ENCODE assay signal across 8 cellular contexts in the genomic region with DNA sequence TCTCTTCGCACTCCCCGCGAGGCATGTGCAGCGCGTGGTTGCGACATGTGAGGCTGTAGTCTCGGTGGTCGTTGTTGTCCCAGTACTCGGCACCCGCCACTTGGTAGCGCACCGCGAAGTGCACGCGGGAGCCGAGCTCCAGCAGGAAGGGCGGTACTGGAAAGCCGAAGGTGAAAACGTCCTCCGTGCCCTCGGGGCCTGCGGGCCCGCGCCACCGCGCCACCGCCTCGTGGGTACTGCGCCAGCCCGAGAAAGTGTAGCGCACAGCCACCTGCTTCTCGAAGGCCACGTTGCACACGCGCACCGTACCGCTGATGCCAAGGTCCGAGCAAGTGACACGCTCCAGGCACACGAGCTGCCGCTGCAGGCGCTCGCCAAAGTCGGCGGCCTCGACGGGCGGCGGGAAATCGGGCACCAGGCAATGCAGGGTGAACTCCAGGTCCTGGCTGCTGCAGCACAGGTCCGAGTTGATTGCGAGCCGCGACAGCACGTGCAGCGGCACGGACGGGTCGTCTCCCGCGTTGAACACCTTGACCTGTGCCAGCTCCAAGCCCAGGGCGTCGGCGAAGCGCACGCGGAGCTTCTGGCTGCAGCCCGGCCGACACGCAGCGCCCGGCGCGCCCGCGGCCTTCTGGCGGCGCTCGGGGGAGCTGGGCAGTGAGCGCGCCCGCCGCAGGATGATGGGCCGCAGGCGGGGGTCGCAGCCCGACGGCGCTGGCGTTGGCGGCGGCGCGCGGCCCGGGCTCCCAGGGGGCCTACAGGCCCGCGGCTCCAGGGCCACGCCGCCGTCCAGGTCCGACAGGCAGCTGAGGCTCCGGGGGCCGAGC. TPM values are rescaled to one million over a fixed set of nuclear protein-coding genes. Genes with fewer than 3 reads are reported as not detected.
A peak's percentile ranks its signal among the peaks of the same experiment; 100 is the strongest.
DNase-seq lines count a peak whose midpoint lies in the region; ATAC-seq and TF ChIP-seq lines count a peak whose summit lies in the region.

No MANE protein-coding gene starts in this region.

- TF ChIP-seq CTCF in mammary epithelial cell (conservative IDR thresholded peaks at IDR 0.05 in 1 of 2, IDR thresholded peaks at IDR 0.05 in 1 of 2; ENCODE audit: extremely low read depth in 1 of 2, insufficient read depth in 1 of 2, low read depth in 1 of 2, low read length in 2 of 2) = no peak
- TF ChIP-seq CTCF in liver (IDR thresholded peaks at IDR 0.05; ENCODE audit: low read depth, low read length, missing input control) = no peak
- TF ChIP-seq CTCF in tibial nerve (IDR thresholded peaks at IDR 0.05) = no peak

- no peak for DNase-seq in mammary epithelial cell
- no peak for DNase-seq in tibial nerve (ENCODE audit: low spot score in 2 of 2)
- DNase-seq in G401 (ENCODE audit: low spot score) = no peak
- DNase-seq in LoVo (ENCODE audit: low spot score) = no peak
- no peak for DNase-seq in NCI-H774 (lab: John Stamatoyannopoulos, UW)

- no peak for TF ChIP-seq EP300 in tibial nerve (IDR thresholded peaks at IDR 0.05)

- peaks cover 19% of the 10 kb centered on the region for H3K36me3 ChIP-seq in HUES6 (ENCODE audit: control insufficient read depth, insufficient read depth, low read length)
- H3K36me3 ChIP-seq in mammary epithelial cell (ENCODE audit: insufficient read depth, low read length) = peaks cover 11% of the 10 kb centered on the region
- peaks cover 0 to 4% (median 2%) of the 10 kb centered on the region in 4 donors for H3K36me3 ChIP-seq in liver (ENCODE audit: control insufficient read depth in 4 of 4, insufficient read depth in 3 of 4, low read depth in 1 of 4, low read length in 3 of 4)
- peaks cover 0 to 20% (median 6%) of the 10 kb centered on the region in 3 donors for H3K36me3 ChIP-seq in tibial nerve

- H3K9ac ChIP-seq in HUES6 (ENCODE audit: low read length) (peak overlapping the region; percentile 41), mammary epithelial cell (ENCODE audit: insufficient read depth, low read length) (peak overlapping the region; percentile 70), liver (ENCODE audit: low read depth in 1 of 2, low read length in 2 of 2) (no peak overlapping the region)

- peak overlapping the region; percentile 93 for H2AFZ ChIP-seq in mammary epithelial cell (ENCODE audit: low read depth, low read length)

- ATAC-seq in GM18498 (IDR thresholded peaks at IDR 0.05; ENCODE audit: unreplicated experiment) = peak; percentile 31

- intact Hi-C loops in mammary epithelial cell (cut with micrococcal nuclease) = no loop called here

- peak overlapping the region; percentile 93 for H3K4me2 ChIP-seq in mammary epithelial cell (ENCODE audit: insufficient read depth, low read depth, low read length)

- in situ Hi-C loops in mammary epithelial cell (cut with MboI; ENCODE audit: low sequenced_read_pairs in 2 of 2) = no loop called here
- in situ Hi-C loops in G401 (cut with HindIII; ENCODE audit: low sequenced_read_pairs) = no loop called here

- H3K79me2 ChIP-seq in mammary epithelial cell (ENCODE audit: insufficient read depth, low read length) = peaks cover 43% of the 10 kb centered on the region

- no TSS peak for BruUV-seq in mammary epithelial cell (replicated peaks; lab: Mats Ljungman, UMichigan)

- TF ChIP-seq RAD21 in liver (IDR thresholded peaks at IDR 0.05) = no peak

- dilution Hi-C loops in mammary epithelial cell (cut with HindIII; ENCODE audit: low sequenced_read_pairs) = no loop called here

- H3K4me3 ChIP-seq in HUES6 (ENCODE audit: low read depth, low read length) (peak overlapping the region; percentile 85), mammary epithelial cell (replicated peaks in 1 of 3; ENCODE audit: insufficient read depth in 1 of 3, low read depth in 2 of 3, low read length in 3 of 3) (peak overlapping the region; percentile 57 to 78 (median 62)), liver (ENCODE audit: low read depth in 1 of 3, low read length in 3 of 3) (peak overlapping the region; percentile 78 to 97 (median 80)), tibial nerve (peak overlapping the region; percentile 73 to 92 (median 80))

- H3K9me3 ChIP-seq in HUES6 (ENCODE audit: control insufficient read depth, insufficient read depth, low read depth, low read length) = peaks cover 7% of the 10 kb centered on the region; the same call in 1 of the 2 replicates
- no peaks in the 10 kb centered on the region for H3K9me3 ChIP-seq in mammary epithelial cell (replicated peaks; ENCODE audit: insufficient read depth, low read length)
- H3K9me3 ChIP-seq in liver (ENCODE audit: control insufficient read depth in 4 of 4, low read length in 3 of 4) = peaks cover 0 to 2% (median 0%) of the 10 kb centered on the region in 4 donors
- no peaks in the 10 kb centered on the region for H3K9me3 ChIP-seq in tibial nerve

- H4K20me1 ChIP-seq in mammary epithelial cell (ENCODE audit: insufficient read depth, low read length) = no peaks in the 10 kb centered on the region

- peaks cover 25% of the 10 kb centered on the region for H3K27me3 ChIP-seq in HUES6 (ENCODE audit: control insufficient read depth, insufficient read depth, low read length)
- H3K27me3 ChIP-seq in mammary epithelial cell (ENCODE audit: insufficient read depth, low read length) = no peaks in the 10 kb centered on the region
- H3K27me3 ChIP-seq in liver (ENCODE audit: control insufficient read depth in 4 of 4, insufficient read depth in 4 of 4, low read length in 3 of 4) = no peaks in the 10 kb centered on the region
- H3K27me3 ChIP-seq in tibial nerve = no peaks in the 10 kb centered on the region

- TF ChIP-seq POLR2A in tibial nerve (IDR thresholded peaks at IDR 0.05) = no peak

- peaks cover 5% of the 10 kb centered on the region; the same call in 1 of the 2 replicates for H3K4me1 ChIP-seq in HUES6 (ENCODE audit: control insufficient read depth, insufficient read depth, low read length)
- H3K4me1 ChIP-seq in mammary epithelial cell (ENCODE audit: insufficient read depth, low read length) = peaks cover 30% of the 10 kb centered on the region
- H3K4me1 ChIP-seq in liver (ENCODE audit: control insufficient read depth in 4 of 4, insufficient read depth in 4 of 4, low read length in 3 of 4) = peaks cover 8 to 17% (median 13%) of the 10 kb centered on the region in 4 donors
- H3K4me1 ChIP-seq in tibial nerve = peaks cover 0 to 73% (median 35%) of the 10 kb centered on the region in 4 donors

- no peak overlapping the region for H3K27ac ChIP-seq in HUES6 (ENCODE audit: low read depth, low read length)
- peak overlapping the region; percentile 66 for H3K27ac ChIP-seq in mammary epithelial cell (ENCODE audit: insufficient read depth, low read depth, low read length)
- H3K27ac ChIP-seq in liver (ENCODE audit: low read depth in 1 of 2, low read length in 2 of 2) = peak overlapping the region; percentile 96 to 97
- peak overlapping the region; percentile 85 to 94 (median 91) for H3K27ac ChIP-seq in tibial nerve

- 26% methylated on average over 37 of the region's 104 CpGs for WGBS in mammary epithelial cell (ENCODE audit: low coverage, missing lambda C conversion rate)
- 55% methylated on average over 104 of the region's 104 CpGs for WGBS in liver
- 53 to 92% methylated on average over 42 to 69 of the region's 104 CpGs for WGBS in tibial nerve, 2 donors

- CTCF ChIA-PET in mammary epithelial cell (lab: Charles Lee; ENCODE audit: low non-redundant PET) = interaction anchor here (0.6 kb wide), 1 partner anchor 156 kb away, joined by 11 read pairs; no protein-coding TSS in a partner anchor

TF ChIP-seq in liver, 16 proteins besides CTCF, POLR2A, EP300 and RAD21 (continues in another document):
- TF ChIP-seq GABPA (IDR thresholded peaks at IDR 0.05 in 1 of 2, conservative IDR thresholded peaks at IDR 0.05 in 1 of 2) = no peak
- no peak for TF ChIP-seq HNF4G (IDR thresholded peaks at IDR 0.05)
- TF ChIP-seq, protein P1, sequence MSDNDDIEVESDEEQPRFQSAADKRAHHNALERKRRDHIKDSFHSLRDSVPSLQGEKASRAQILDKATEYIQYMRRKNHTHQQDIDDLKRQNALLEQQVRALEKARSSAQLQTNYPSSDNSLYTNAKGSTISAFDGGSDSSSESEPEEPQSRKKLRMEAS (IDR thresholded peaks at IDR 0.05) = no peak
- no peak for TF ChIP-seq NR2F2 (IDR thresholded peaks at IDR 0.05)
- TF ChIP-seq, protein P2, sequence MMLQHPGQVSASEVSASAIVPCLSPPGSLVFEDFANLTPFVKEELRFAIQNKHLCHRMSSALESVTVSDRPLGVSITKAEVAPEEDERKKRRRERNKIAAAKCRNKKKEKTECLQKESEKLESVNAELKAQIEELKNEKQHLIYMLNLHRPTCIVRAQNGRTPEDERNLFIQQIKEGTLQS (IDR thresholded peaks at IDR 0.05) = no peak
- no peak for TF ChIP-seq HNF4A (conservative IDR thresholded peaks at IDR 0.05)
- no peak for TF ChIP-seq FOXA1 (IDR thresholded peaks at IDR 0.05)
- no peak for TF ChIP-seq JUND (IDR thresholded peaks at IDR 0.05)
- no peak for TF ChIP-seq SP1 (IDR thresholded peaks at IDR 0.05)

RNA-seq across cellular contexts. Expression of a gene that starts 0.8 kb away (rescaled TPM):
- total RNA-seq in mammary epithelial cell (1 to 10 TPM; 6.4 to 6.8 TPM), liver (1 to 10 TPM; 1.4 to 2.2 TPM), tibial nerve (1 to 10 TPM; 7.2 to 8.7 (median 8.0) TPM)
- polyA plus RNA-seq in mammary epithelial cell (2.8 TPM), liver (under 1 TPM; 0.28 to 0.66 TPM)
- 5.4 TPM for polyA minus RNA-seq in mammary epithelial cell
- 1.7 and 2.9 TPM in 2 replicates for total RNA-seq in G401 (2014; rRNA removed; shearing (Covaris generic))

RNA-seq across cellular contexts. Expression of a gene that starts 0.9 kb away (rescaled TPM):
- total RNA-seq in mammary epithelial cell (10 to 100 TPM in 1 of 2 donors, 1 to 10 TPM in 1; 6.8 to 13.7 TPM), liver (1 to 10 TPM; 1.7 to 5.0 TPM), tibial nerve (10 to 100 TPM in 3 of 4 donors, 1 to 10 TPM in 1; 9.0 to 34.3 (median 12.3) TPM)
- polyA plus RNA-seq in mammary epithelial cell (7.0 TPM), liver (1 to 10 TPM in 1 of 2 donors, under 1 TPM in 1; 0.88 to 1.8 TPM)
- polyA minus RNA-seq in mammary epithelial cell = 12.0 TPM
- total RNA-seq in G401 (2014; rRNA removed; shearing (Covaris generic)) = 13.5 and 14.0 TPM in 2 replicates

RNA-seq across cellular contexts. Expression of a gene that starts 5.8 kb away (rescaled TPM):
- total RNA-seq in mammary epithelial cell (1 to 10 TPM in 1 of 2 donors, under 1 TPM in 1; 0.94 to 2.3 TPM), liver (under 1 TPM; 0.42 to 0.84 TPM), tibial nerve (1 to 10 TPM; 3.1 to 4.2 (median 3.6) TPM)
- polyA plus RNA-seq in mammary epithelial cell (0.24 TPM), liver (under 1 TPM; 0.07 to 0.35 TPM)
- not detected for polyA minus RNA-seq in mammary epithelial cell
- 5.0 and 8.6 TPM in 2 replicates for total RNA-seq in G401 (2014; rRNA removed; shearing (Covaris generic))

RNA-seq across cellular contexts. Expression of a gene that starts 19.0 kb away (rescaled TPM):
- total RNA-seq in mammary epithelial cell (under 1 TPM; 0.33 to 0.66 TPM), liver (under 1 TPM; 0.59 to 0.70 TPM), tibial nerve (1 to 10 TPM; 1.3 to 4.8 (median 2.6) TPM)
- polyA plus RNA-seq in mammary epithelial cell (0.46 TPM), liver (under 1 TPM; 0.03 to 0.28 TPM)
- 1.8 TPM for polyA minus RNA-seq in mammary epithelial cell
- not detected in 2 replicates for total RNA-seq in G401 (2014; rRNA removed; shearing (Covaris generic))

Comparison
In these comparisons a context has a peak if more than half of its experiments do, and no peak if none do; other contexts are left out.
1. H3K9ac ChIP-seq: peak in HUES6 (single experiment) and mammary epithelial cell (single experiment); none in liver (0 of 2).
2. Peak in every context shown above with its lines, with median percentiles within 50 percentile points of each other: H3K4me3 ChIP-seq.